ENCODE assay signal across 1 cellular context in the genomic region with DNA sequence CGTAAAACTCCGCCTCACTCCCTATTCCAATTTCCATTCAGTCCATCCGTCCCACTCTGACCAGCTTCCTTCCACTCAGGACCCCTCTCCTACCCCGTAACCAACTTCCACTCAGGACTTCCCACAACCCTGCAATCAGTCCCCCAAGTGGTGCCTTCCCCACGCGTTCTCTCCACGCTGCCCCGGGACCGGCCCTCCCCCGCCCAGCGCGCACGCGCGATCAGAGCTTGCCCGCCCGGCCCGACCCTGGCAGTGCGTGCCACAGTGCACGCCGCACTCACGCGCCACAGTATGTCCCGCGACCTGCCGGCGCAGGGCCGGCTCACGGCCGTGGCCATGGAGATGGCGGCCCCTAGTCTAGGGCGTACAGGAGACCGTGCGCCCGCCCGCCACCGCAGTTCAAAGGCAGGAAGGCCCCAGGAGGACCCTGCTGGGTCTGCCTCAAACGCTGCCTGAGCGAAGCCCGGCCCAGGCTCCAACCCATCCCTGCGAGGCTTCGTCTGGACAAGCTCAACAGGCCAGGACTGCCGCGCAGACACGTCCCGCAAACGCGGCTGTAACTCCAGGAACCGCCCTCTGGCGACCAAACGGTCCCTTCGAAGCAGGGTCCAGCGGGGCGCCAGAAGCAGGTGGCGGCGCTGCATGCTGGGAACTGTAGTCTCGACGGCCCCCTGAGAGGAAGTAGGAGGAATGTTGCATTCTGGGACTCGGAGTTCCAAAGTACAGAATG.
TF ChIP-seq lines count a peak whose summit lies in the region.

A gene with protein sequence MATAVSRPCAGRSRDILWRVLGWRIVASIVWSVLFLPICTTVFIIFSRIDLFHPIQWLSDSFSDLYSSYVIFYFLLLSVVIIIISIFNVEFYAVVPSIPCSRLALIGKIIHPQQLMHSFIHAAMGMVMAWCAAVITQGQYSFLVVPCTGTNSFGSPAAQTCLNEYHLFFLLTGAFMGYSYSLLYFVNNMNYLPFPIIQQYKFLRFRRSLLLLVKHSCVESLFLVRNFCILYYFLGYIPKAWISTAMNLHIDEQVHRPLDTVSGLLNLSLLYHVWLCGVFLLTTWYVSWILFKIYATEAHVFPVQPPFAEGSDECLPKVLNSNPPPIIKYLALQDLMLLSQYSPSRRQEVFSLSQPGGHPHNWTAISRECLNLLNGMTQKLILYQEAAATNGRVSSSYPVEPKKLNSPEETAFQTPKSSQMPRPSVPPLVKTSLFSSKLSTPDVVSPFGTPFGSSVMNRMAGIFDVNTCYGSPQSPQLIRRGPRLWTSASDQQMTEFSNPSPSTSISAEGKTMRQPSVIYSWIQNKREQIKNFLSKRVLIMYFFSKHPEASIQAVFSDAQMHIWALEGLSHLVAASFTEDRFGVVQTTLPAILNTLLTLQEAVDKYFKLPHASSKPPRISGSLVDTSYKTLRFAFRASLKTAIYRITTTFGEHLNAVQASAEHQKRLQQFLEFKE (minus strand): TSS at position 373 of the 730 bp plus-strand sequence. CDS start 35 bp downstream, at position 338.

TF ChIP-seq in HepG2, 621 proteins besides CTCF, POLR2A, EP300 and RAD21 (continued from another document and continues in another):
- TF ChIP-seq, protein P1, sequence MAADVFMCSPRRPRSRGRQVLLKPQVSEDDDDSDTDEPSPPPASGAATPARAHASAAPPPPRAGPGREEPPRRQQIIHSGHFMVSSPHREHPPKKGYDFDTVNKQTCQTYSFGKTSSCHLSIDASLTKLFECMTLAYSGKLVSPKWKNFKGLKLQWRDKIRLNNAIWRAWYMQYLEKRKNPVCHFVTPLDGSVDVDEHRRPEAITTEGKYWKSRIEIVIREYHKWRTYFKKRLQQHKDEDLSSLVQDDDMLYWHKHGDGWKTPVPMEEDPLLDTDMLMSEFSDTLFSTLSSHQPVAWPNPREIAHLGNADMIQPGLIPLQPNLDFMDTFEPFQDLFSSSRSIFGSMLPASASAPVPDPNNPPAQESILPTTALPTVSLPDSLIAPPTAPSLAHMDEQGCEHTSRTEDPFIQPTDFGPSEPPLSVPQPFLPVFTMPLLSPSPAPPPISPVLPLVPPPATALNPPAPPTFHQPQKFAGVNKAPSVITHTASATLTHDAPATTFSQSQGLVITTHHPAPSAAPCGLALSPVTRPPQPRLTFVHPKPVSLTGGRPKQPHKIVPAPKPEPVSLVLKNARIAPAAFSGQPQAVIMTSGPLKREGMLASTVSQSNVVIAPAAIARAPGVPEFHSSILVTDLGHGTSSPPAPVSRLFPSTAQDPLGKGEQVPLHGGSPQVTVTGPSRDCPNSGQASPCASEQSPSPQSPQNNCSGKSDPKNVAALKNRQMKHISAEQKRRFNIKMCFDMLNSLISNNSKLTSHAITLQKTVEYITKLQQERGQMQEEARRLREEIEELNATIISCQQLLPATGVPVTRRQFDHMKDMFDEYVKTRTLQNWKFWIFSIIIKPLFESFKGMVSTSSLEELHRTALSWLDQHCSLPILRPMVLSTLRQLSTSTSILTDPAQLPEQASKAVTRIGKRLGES (CRISPR knock-in tag; IDR thresholded peaks at IDR 0.05; ENCODE audit: borderline replicate concordance): peak; percentile 74; the same call in 1 of the 2 replicates
- TF ChIP-seq, protein P2, sequence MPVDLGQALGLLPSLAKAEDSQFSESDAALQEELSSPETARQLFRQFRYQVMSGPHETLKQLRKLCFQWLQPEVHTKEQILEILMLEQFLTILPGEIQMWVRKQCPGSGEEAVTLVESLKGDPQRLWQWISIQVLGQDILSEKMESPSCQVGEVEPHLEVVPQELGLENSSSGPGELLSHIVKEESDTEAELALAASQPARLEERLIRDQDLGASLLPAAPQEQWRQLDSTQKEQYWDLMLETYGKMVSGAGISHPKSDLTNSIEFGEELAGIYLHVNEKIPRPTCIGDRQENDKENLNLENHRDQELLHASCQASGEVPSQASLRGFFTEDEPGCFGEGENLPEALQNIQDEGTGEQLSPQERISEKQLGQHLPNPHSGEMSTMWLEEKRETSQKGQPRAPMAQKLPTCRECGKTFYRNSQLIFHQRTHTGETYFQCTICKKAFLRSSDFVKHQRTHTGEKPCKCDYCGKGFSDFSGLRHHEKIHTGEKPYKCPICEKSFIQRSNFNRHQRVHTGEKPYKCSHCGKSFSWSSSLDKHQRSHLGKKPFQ (CRISPR knock-in tag; IDR thresholded peaks at IDR 0.05; ENCODE audit: insufficient replicate concordance): peak; percentile 52
- TF ChIP-seq FOXA1 (IDR thresholded peaks at IDR 0.05) (no peak), FOXA1 (CRISPR knock-in tag; IDR thresholded peaks at IDR 0.05) (peak; percentile 51; the same call in 1 of the 2 replicates), RBM22 (optimal IDR thresholded peaks at IDR 0.05; ENCODE audit: low read length) (no peak), SPEN (CRISPR knock-in tag; IDR thresholded peaks at IDR 0.05; ENCODE audit: low read depth) (peak; percentile 92), CHD2 (IDR thresholded peaks at IDR 0.05; ENCODE audit: low read depth, low read length) (no peak), BRCA1 (CRISPR knock-in tag; IDR thresholded peaks at IDR 0.05) (no peak), ZNF543 (CRISPR knock-in tag; IDR thresholded peaks at IDR 0.05) (peak; percentile 92), ZIK1 (CRISPR knock-in tag; IDR thresholded peaks at IDR 0.05; ENCODE audit: borderline replicate concordance, low read depth) (peak; percentile 88), NONO (IDR thresholded peaks at IDR 0.05) (no peak), NONO (CRISPR knock-in tag; conservative IDR thresholded peaks at IDR 0.05) (peak; percentile 90), PAF1 (CRISPR knock-in tag; IDR thresholded peaks at IDR 0.05) (no peak), KMT2A (CRISPR knock-in tag; IDR thresholded peaks at IDR 0.05) (peak; percentile 67), ZSCAN12 (CRISPR knock-in tag; IDR thresholded peaks at IDR 0.05) (peak; percentile 95; the same call in 1 of the 2 replicates), ZSCAN21 (CRISPR knock-in tag; IDR thresholded peaks at IDR 0.05; ENCODE audit: borderline replicate concordance) (peak; percentile 72; the same call in 1 of the 2 replicates), STAT5B (CRISPR knock-in tag; IDR thresholded peaks at IDR 0.05) (peak; percentile 87; the same call in 1 of the 2 replicates), CAMTA2 (CRISPR knock-in tag; IDR thresholded peaks at IDR 0.05; ENCODE audit: borderline replicate concordance) (no peak)
- TF ChIP-seq, protein P3, sequence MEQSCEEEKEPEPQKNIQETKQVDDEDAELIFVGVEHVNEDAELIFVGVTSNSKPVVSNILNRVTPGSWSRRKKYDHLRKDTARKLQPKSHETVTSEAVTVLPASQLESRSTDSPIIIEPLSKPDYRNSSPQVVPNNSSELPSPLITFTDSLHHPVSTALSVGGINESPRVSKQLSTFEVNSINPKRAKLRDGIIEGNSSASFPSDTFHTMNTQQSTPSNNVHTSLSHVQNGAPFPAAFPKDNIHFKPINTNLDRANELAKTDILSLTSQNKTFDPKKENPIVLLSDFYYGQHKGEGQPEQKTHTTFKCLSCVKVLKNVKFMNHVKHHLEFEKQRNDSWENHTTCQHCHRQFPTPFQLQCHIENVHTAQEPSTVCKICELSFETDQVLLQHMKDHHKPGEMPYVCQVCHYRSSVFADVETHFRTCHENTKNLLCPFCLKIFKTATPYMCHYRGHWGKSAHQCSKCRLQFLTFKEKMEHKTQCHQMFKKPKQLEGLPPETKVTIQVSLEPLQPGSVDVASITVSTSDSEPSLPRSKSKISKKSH (CRISPR knock-in tag; IDR thresholded peaks at IDR 0.05; ENCODE audit: borderline replicate concordance): peak; percentile 82; the same call in 1 of the 2 replicates
- TF ChIP-seq, protein P4, sequence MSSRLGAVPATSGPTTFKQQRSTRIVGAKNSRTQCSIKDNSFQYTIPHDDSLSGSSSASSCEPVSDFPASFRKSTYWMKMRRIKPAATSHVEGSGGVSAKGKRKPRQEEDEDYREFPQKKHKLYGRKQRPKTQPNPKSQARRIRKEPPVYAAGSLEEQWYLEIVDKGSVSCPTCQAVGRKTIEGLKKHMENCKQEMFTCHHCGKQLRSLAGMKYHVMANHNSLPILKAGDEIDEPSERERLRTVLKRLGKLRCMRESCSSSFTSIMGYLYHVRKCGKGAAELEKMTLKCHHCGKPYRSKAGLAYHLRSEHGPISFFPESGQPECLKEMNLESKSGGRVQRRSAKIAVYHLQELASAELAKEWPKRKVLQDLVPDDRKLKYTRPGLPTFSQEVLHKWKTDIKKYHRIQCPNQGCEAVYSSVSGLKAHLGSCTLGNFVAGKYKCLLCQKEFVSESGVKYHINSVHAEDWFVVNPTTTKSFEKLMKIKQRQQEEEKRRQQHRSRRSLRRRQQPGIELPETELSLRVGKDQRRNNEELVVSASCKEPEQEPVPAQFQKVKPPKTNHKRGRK (CRISPR knock-in tag; IDR thresholded peaks at IDR 0.05): no peak
- TF ChIP-seq, protein P5, sequence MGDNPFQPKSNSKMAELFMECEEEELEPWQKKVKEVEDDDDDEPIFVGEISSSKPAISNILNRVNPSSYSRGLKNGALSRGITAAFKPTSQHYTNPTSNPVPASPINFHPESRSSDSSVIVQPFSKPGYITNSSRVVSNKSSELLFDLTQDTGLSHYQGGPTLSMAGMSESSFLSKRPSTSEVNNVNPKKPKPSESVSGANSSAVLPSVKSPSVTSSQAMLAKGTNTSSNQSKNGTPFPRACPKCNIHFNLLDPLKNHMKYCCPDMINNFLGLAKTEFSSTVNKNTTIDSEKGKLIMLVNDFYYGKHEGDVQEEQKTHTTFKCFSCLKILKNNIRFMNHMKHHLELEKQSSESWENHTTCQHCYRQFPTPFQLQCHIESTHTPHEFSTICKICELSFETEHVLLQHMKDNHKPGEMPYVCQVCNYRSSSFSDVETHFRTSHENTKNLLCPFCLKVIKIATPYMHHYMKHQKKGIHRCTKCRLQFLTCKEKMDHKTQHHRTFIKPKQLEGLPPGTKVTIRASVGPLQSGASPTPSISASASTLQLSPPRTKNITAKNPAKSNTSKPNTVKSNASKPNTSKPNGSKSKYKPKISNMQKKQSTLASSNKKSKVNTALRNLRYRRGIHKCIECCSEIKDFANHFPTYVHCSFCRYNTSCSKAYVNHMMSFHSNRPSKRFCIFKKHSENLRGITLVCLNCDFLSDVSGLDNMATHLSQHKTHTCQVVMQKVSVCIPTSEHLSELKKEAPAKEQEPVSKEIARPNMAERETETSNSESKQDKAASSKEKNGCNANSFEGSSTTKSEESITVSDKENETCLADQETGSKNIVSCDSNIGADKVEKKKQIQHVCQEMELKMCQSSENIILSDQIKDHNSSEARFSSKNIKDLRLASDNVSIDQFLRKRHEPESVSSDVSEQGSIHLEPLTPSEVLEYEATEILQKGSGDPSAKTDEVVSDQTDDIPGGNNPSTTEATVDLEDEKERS (CRISPR knock-in tag; IDR thresholded peaks at IDR 0.05): peak; percentile 84
- TF ChIP-seq, protein P6, sequence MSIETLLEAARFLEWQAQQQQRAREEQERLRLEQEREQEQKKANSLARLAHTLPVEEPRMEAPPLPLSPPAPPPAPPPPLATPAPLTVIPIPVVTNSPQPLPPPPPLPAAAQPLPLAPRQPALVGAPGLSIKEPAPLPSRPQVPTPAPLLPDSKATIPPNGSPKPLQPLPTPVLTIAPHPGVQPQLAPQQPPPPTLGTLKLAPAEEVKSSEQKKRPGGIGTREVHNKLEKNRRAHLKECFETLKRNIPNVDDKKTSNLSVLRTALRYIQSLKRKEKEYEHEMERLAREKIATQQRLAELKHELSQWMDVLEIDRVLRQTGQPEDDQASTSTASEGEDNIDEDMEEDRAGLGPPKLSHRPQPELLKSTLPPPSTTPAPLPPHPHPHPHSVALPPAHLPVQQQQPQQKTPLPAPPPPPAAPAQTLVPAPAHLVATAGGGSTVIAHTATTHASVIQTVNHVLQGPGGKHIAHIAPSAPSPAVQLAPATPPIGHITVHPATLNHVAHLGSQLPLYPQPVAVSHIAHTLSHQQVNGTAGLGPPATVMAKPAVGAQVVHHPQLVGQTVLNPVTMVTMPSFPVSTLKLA (IDR thresholded peaks at IDR 0.05): peak; percentile 44
- TF ChIP-seq, protein P7, sequence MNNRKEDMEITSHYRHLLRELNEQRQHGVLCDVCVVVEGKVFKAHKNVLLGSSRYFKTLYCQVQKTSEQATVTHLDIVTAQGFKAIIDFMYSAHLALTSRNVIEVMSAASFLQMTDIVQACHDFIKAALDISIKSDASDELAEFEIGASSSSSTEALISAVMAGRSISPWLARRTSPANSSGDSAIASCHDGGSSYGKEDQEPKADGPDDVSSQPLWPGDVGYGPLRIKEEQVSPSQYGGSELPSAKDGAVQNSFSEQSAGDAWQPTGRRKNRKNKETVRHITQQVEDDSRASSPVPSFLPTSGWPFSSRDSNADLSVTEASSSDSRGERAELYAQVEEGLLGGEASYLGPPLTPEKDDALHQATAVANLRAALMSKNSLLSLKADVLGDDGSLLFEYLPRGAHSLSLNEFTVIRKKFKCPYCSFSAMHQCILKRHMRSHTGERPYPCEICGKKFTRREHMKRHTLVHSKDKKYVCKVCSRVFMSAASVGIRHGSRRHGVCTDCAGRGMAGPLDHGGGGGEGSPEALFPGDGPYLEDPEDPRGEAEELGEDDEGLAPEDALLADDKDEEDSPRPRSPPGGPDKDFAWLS (CRISPR knock-in tag; IDR thresholded peaks at IDR 0.05; ENCODE audit: borderline replicate concordance): peak; percentile 51; the same call in 1 of the 2 replicates
- TF ChIP-seq, protein P8, sequence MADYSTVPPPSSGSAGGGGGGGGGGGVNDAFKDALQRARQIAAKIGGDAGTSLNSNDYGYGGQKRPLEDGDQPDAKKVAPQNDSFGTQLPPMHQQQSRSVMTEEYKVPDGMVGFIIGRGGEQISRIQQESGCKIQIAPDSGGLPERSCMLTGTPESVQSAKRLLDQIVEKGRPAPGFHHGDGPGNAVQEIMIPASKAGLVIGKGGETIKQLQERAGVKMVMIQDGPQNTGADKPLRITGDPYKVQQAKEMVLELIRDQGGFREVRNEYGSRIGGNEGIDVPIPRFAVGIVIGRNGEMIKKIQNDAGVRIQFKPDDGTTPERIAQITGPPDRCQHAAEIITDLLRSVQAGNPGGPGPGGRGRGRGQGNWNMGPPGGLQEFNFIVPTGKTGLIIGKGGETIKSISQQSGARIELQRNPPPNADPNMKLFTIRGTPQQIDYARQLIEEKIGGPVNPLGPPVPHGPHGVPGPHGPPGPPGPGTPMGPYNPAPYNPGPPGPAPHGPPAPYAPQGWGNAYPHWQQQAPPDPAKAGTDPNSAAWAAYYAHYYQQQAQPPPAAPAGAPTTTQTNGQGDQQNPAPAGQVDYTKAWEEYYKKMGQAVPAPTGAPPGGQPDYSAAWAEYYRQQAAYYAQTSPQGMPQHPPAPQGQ (CRISPR knock-in tag; IDR thresholded peaks at IDR 0.05; ENCODE audit: borderline replicate concordance): no peak
